ENCODE assay signal across 9 cellular contexts in genomic region chr11:64762277-64762915, GRCh38.
A peak's percentile ranks its signal among the peaks of the same experiment; 100 is the strongest.
DNase-seq lines count a peak whose midpoint lies in the region; FAIRE-seq and TF ChIP-seq lines count a peak whose summit lies in the region.
"Had no signal": no experiment of that assay in that cellular context is flagged by ENCODE, and none has a peak within 500 bp of the region (broad histone marks: within the 10 kb centered on the region; RNA-seq: fewer than 3 reads in every experiment).

No MANE protein-coding gene starts in this region.

- H3K4me3 ChIP-seq in NB4 (ENCODE audit: low read depth, low read length) (no peak overlapping the region), neutrophil (ENCODE audit: low read depth in 1 of 2, low read length in 1 of 2) (no peak overlapping the region)
- H3K4me3 ChIP-seq in effector memory CD4-positive, alpha-beta T cell (ENCODE audit: insufficient read depth, low read depth, low read length, poor library complexity, severe bottlenecking), result no peak overlapping the region

- peaks cover 37% of the 10 kb centered on the region for H3K36me3 ChIP-seq in effector memory CD4-positive, alpha-beta T cell (ENCODE audit: control insufficient read depth, insufficient read depth, low read length)
- peaks cover 80% of the 10 kb centered on the region for H3K36me3 ChIP-seq in neutrophil

- DNase-seq in DMS79 (lab: John Stamatoyannopoulos, UW) (peak; percentile 81), NB4 (ENCODE audit: low read depth) (peak; percentile 42), DMS114 treated with DMSO at 0.1 percent for 48 hours (lab: John Stamatoyannopoulos, UW; ENCODE audit: unreplicated experiment) (no peak), D721Med (ENCODE audit: insufficient read length, low spot score) (no peak)
- DNase-seq in effector memory CD4-positive, alpha-beta T cell, result no peak
- no peak for DNase-seq in stimulated activated CD4-positive, alpha-beta T cell treated with anti-CD3 and anti-CD28 coated beads, Interleukin-4, amount 100 ng/mL, for 24 hours
- DNase-seq in activated CD4-positive, alpha-beta T cell treated with anti-CD3 and anti-CD28 coated beads, Interleukin-2, amount 50 U/mL, for 4 hours, result no peak

- TF ChIP-seq CTCF in NB4 (IDR thresholded peaks at IDR 0.05; ENCODE audit: low read depth, low read length) (no peak), neutrophil (IDR thresholded peaks at IDR 0.05) (no peak), D721Med (IDR thresholded peaks at IDR 0.05; ENCODE audit: insufficient read depth, missing control alignments) (no peak)

- no peaks in the 10 kb centered on the region for H3K27me3 ChIP-seq in effector memory CD4-positive, alpha-beta T cell (replicated peaks; ENCODE audit: control insufficient read depth, insufficient read depth, low read length, poor library complexity, severe bottlenecking)
- H3K27me3 ChIP-seq in neutrophil, result no peaks in the 10 kb centered on the region

- no peaks in the 10 kb centered on the region for H3K9me3 ChIP-seq in effector memory CD4-positive, alpha-beta T cell (ENCODE audit: control insufficient read depth, low read length)
- no peaks in the 10 kb centered on the region for H3K9me3 ChIP-seq in neutrophil

- peak overlapping the region; percentile 48 for H3K27ac ChIP-seq in effector memory CD4-positive, alpha-beta T cell (ENCODE audit: insufficient read depth, low read length, poor library complexity, severe bottlenecking)
- H3K27ac ChIP-seq in neutrophil, result peak overlapping the region; percentile 66

- peaks cover 72% of the 10 kb centered on the region for H3K4me1 ChIP-seq in effector memory CD4-positive, alpha-beta T cell (ENCODE audit: control insufficient read depth, insufficient read depth, low read length, poor library complexity, severe bottlenecking)
- H3K4me1 ChIP-seq in neutrophil (ENCODE audit: control insufficient read depth in 1 of 2, insufficient read depth in 1 of 2, low read depth in 1 of 2, low read length in 1 of 2), result peaks cover 2 to 3% of the 10 kb centered on the region in 2 experiments

- peak; percentile 46 for TF ChIP-seq POLR2A in NB4 (IDR thresholded peaks at IDR 0.05; ENCODE audit: extremely low read depth, insufficient read length)

- no peak for FAIRE-seq in D721Med (lab: Jason Lieb, UNC)
- FAIRE-seq: TTC549 had no signal

Comparison
In these comparisons a context has a peak if more than half of its experiments do, and no peak if none do; other contexts are left out.
1. DNase-seq: peak in DMS79 (single experiment) and NB4 (single experiment); none in effector memory CD4-positive, alpha-beta T cell (0 of 3), stimulated activated CD4-positive, alpha-beta T cell treated with anti-CD3 and anti-CD28 coated beads, Interleukin-4, amount 100 ng/mL, for 24 hours (single experiment), activated CD4-positive, alpha-beta T cell treated with anti-CD3 and anti-CD28 coated beads, Interleukin-2, amount 50 U/mL, for 4 hours (0 of 2), DMS114 treated with DMSO at 0.1 percent for 48 hours (single experiment) and D721Med (single experiment).